ENCODE assay signal across 1 cellular context in genomic region chr11:4636962-4637661, GRCh38.
TF ChIP-seq lines count a peak whose summit lies in the region.

OR51D1 (plus strand) TSS chr11:4637477; CDS start chr11:4639791, 2,314 bp downstream.

TF ChIP-seq in K562, 482 proteins besides CTCF, POLR2A, EP300 and RAD21 (continued from another document):
- TF ChIP-seq AFF4 (CRISPR knock-in tag; IDR thresholded peaks at IDR 0.05) (no peak), MYC (IDR thresholded peaks at IDR 0.05; ENCODE audit: low read depth, low read length) (peak; percentile 72; the same call in 1 of the 2 replicates), MYC (CRISPR knock-in tag; IDR thresholded peaks at IDR 0.05; ENCODE audit: borderline replicate concordance, low read depth) (no peak), ID3 (CRISPR knock-in tag; IDR thresholded peaks at IDR 0.05) (no peak), ID3 (tag; IDR thresholded peaks at IDR 0.05) (no peak), HLTF (IDR thresholded peaks at IDR 0.05) (no peak), ILF3 (IDR thresholded peaks at IDR 0.05; ENCODE audit: borderline replicate concordance) (no peak), POU5F1 (IDR thresholded peaks at IDR 0.05; ENCODE audit: borderline replicate concordance, low read depth, low read length, partially characterized antibody) (no peak), USF1 (CRISPR knock-in tag; IDR thresholded peaks at IDR 0.05) (no peak), FOXM1 (IDR thresholded peaks at IDR 0.05; ENCODE audit: low read depth) (no peak), FOXM1 (CRISPR knock-in tag; IDR thresholded peaks at IDR 0.05; ENCODE audit: low read depth) (no peak), STAG1 (CRISPR knock-in tag; IDR thresholded peaks at IDR 0.05; ENCODE audit: borderline replicate concordance) (peak; percentile 81; the same call in 1 of the 2 replicates), YBX1 (IDR thresholded peaks at IDR 0.05) (no peak), MCM2 (IDR thresholded peaks at IDR 0.05; ENCODE audit: low read depth) (no peak), THRB (CRISPR knock-in tag; conservative IDR thresholded peaks at IDR 0.05) (no peak), HES1 (IDR thresholded peaks at IDR 0.05; ENCODE audit: low read depth) (no peak), HNRNPK (IDR thresholded peaks at IDR 0.05; ENCODE audit: low read depth, low read length, poor library complexity, severe bottlenecking) (no peak), DEAF1 (CRISPR knock-in tag; IDR thresholded peaks at IDR 0.05) (peak; percentile 75; the same call in 1 of the 2 replicates), C11orf30 (IDR thresholded peaks at IDR 0.05; ENCODE audit: low read depth) (no peak), TSHZ1 (CRISPR knock-in tag; IDR thresholded peaks at IDR 0.05) (no peak), RBM25 (IDR thresholded peaks at IDR 0.05; ENCODE audit: low read depth, low read length, severe bottlenecking) (no peak), ZNF764 (CRISPR knock-in tag; IDR thresholded peaks at IDR 0.05; ENCODE audit: low read depth) (no peak), U2AF2 (optimal IDR thresholded peaks at IDR 0.05; ENCODE audit: low read depth, low read length) (no peak), ZNF398 (CRISPR knock-in tag; IDR thresholded peaks at IDR 0.05) (no peak), FOXJ2 (tag; IDR thresholded peaks at IDR 0.05) (no peak), ZNF124 (CRISPR knock-in tag; IDR thresholded peaks at IDR 0.05) (no peak), TEAD1 (CRISPR knock-in tag; IDR thresholded peaks at IDR 0.05) (no peak), HNRNPH1 (optimal IDR thresholded peaks at IDR 0.05; ENCODE audit: low read depth, low read length) (no peak), ARID2 (IDR thresholded peaks at IDR 0.05) (peak; percentile 83), SRSF7 (optimal IDR thresholded peaks at IDR 0.05; ENCODE audit: low read depth, low read length) (no peak), TFAP4 (CRISPR knock-in tag; IDR thresholded peaks at IDR 0.05; ENCODE audit: borderline replicate concordance) (no peak)
